ENCODE assay signal across 8 cellular contexts in the genomic region with DNA sequence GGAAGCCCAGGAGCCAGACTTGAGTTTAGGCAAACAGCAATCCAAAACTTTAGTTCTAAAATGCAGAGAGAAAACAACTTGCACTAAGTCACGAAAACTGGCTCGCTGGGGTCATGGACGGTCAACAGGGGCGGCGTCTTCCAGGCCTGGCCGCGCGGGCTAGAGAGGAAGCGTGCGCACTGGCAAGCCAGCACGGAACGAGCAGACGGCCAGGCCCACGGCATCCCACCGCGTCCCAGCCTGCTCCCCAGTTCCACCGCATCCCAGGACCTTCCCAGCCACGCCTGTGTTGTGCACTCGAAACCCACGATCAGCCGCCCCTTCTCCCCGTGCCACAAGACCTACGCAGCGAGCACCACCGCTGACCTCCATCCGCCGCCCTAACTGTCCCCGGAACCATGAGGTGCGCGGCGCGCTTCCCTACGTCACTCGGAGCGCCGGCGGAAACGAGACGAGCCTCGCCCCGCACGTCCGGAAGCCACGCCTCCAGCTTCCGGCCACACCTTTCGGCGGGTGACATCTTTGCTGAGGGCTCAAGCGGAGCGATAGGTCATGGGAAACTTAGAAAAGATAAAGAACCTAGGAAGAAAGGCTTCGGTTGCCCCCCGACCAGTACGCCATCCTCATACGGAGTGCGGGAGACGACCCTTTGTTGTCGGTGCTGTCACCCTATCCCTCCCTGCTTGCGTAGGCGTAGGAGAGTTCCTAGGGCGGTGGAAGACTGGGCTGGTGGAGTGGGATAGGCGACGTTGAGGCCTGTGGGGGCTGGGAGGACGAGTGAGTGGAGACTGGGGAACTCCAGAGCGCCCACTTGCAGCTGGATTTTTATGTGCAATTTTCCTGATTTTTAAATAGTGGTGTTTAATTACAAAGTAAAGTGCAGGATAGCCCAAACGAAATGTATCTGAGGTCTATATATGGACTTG. TPM values are rescaled to one million over a fixed set of nuclear protein-coding genes. Genes with fewer than 3 reads are reported as not detected.
DNase-seq lines count a peak whose midpoint lies in the region; ATAC-seq, FAIRE-seq and TF ChIP-seq lines count a peak whose summit lies in the region.

Gene TBRG4 (minus strand): TSS at position 400 of the 926 bp plus-strand sequence. CDS start 2,460 bp downstream, outside the sequence.

- H3K4me1 ChIP-seq in right atrium auricular region, result peaks cover 0 to 48% of the 10 kb centered on the region in 2 donors
- H3K4me1 ChIP-seq in psoas muscle, result peaks cover 26% of the 10 kb centered on the region

- DNase-seq in NCI-H187 (lab: John Stamatoyannopoulos, UW) (peak; percentile 83 to 89), T-helper 2 cell (peak; percentile 86 to 97 (median 90)), anterior cingulate cortex (lab: John Stamatoyannopoulos, UW) (peak; percentile 58 to 98 (median 91)), right atrium auricular region (ENCODE audit: low spot score) (peak; percentile 95), psoas muscle (peak; percentile 97 to 98), urothelium cell line (ENCODE audit: low spot score) (peak; percentile 97)

- H3K27ac ChIP-seq in right atrium auricular region, result peak within 1 kb of the TSS; percentile 91 to 94
- peak within 1 kb of the TSS; percentile 95 for H3K27ac ChIP-seq in psoas muscle

- intact Hi-C loops in psoas muscle (cut with DNase I), result loop anchor here (5.0 kb wide), 2 partner anchors 109 to 124 kb away; partner anchors contain the start of gene CCM2 (in 2 of the 2)

- TF ChIP-seq CTCF in right atrium auricular region (IDR thresholded peaks at IDR 0.05), result peak in 1 of 2 donors; percentile 63
- peak; percentile 35 for TF ChIP-seq CTCF in psoas muscle (IDR thresholded peaks at IDR 0.05)

- ATAC-seq in GM18499 (IDR thresholded peaks at IDR 0.05; ENCODE audit: insufficient read depth, unreplicated experiment), result peak; percentile 71
- peak; percentile 87 for ATAC-seq in HG02943 (IDR thresholded peaks at IDR 0.05; ENCODE audit: low read depth, unreplicated experiment)
- ATAC-seq in psoas muscle, result peak; percentile 99

- H3K36me3 ChIP-seq in right atrium auricular region (peaks cover 27% of the 10 kb centered on the region), psoas muscle (ENCODE audit: insufficient read depth in 1 of 2, low read depth in 1 of 2) (peaks cover 9 to 28% of the 10 kb centered on the region in 2 donors)

- H3K4me3 ChIP-seq in right atrium auricular region, result peak within 1 kb of the TSS; percentile 68 to 86
- peak within 1 kb of the TSS; percentile 90 for H3K4me3 ChIP-seq in psoas muscle

- WGBS in psoas muscle, 3 donors, result 0% methylated on average over 62 to 64 of the region's 64 CpGs

- no peaks in the 10 kb centered on the region for H3K27me3 ChIP-seq in right atrium auricular region
- no peaks in the 10 kb centered on the region for H3K27me3 ChIP-seq in psoas muscle (ENCODE audit: insufficient read depth in 3 of 3, low read length in 2 of 3)

- no peaks in the 10 kb centered on the region for H3K9me3 ChIP-seq in right atrium auricular region
- H3K9me3 ChIP-seq in psoas muscle, result no peaks in the 10 kb centered on the region

- peak; percentile 98 for FAIRE-seq in urothelium cell line (lab: Jason Lieb, UNC)

RNA-seq across cellular contexts. Expression of gene TBRG4, which starts in this region (rescaled TPM):
- 10 to 100 TPM; 46.1 to 48.2 TPM for total RNA-seq in right atrium auricular region
- total RNA-seq in psoas muscle, result 100 to 1,000 TPM in 1 of 4 donors, 10 to 100 TPM in 3; 70.9 to 127 (median 84.1) TPM
- 100 to 1,000 TPM in 2 of 3 donors, 10 to 100 TPM in 1; 90.4 to 195 (median 130) TPM for polyA plus RNA-seq in psoas muscle

Comparison
In these comparisons a context has a peak if more than half of its experiments do, and no peak if none do; other contexts are left out.
1. Peak in every context shown above with its lines: DNase-seq, ATAC-seq, H3K4me3 ChIP-seq and H3K27ac ChIP-seq.